In the genomic region with DNA sequence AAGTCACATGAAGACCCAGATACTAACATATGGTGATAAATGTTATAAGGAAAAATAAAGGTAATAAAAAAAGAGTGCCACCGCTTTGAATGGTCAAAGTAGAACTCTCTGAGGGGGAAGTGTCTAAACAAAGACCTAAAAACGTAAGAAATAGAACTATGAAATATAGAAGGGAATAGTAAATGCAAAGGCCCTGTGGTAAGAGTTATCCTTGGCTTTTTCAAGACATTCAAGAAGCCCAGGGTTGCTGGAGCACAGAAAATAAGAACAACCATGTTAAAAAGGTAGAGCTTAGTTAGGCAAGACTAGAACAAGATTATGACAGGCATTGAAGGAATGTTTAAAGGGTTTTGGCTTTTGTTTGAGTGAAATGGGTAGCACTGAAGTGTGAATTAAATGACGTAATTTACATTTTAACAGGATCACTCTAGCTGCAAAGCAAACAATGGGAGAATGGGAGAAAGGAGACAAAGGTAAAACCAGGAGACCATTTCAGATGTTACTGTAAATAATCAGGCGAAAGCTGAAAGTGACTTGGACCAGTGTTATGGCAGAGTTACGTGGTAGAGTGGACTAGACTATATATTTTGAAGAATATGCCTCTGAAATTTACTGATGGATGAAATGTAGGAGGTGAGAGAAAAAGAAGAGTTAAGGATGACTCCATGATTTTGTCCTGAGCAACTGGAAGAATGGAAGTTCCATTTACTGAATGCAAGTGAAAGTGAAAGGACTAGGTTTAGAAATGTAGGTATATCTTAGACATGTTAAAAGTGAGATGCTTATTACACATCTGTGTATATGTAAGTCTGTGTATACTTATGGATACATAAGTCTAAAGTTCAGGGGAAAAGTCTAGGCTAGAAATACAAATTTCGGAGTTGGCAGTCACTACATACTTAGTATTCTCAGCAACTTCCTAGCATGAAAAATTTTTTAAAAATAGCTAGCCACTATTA, we compare ENCODE assay signal across 15 cellular contexts. TPM values are rescaled to one million over a fixed set of nuclear protein-coding genes. Genes with fewer than 3 reads are reported as not detected.
A peak's percentile ranks its signal among the peaks of the same experiment; 100 is the strongest.
DNase-seq lines count a peak whose midpoint lies in the region; ATAC-seq, FAIRE-seq and TF ChIP-seq lines count a peak whose summit lies in the region.
"Had no signal": no experiment of that assay in that cellular context is flagged by ENCODE, and none has a peak within 500 bp of the region (broad histone marks: within the 10 kb centered on the region; RNA-seq: fewer than 3 reads in every experiment).

No MANE protein-coding gene starts in this region.

- no peaks in the 10 kb centered on the region for H3K9me3 ChIP-seq in ectodermal cell (ENCODE audit: control insufficient read depth, low read length)
- no peaks in the 10 kb centered on the region for H3K9me3 ChIP-seq in left lung
- peaks cover 0 to 1% (median 0%) of the 10 kb centered on the region in 12 donors for H3K9me3 ChIP-seq in heart left ventricle

- peak overlapping the region; percentile 73 for H3K27ac ChIP-seq in ectodermal cell (ENCODE audit: insufficient read depth, low read depth, low read length, poor library complexity, severe bottlenecking)
- H3K27ac ChIP-seq in left lung, result peak overlapping the region in 1 of 2 donors; percentile 42
- H3K27ac ChIP-seq in heart left ventricle, result no peak overlapping the region

- H3K27me3 ChIP-seq in ectodermal cell (ENCODE audit: control insufficient read depth, insufficient read depth, low read length, poor library complexity, severe bottlenecking) (no peaks in the 10 kb centered on the region), left lung (no peaks in the 10 kb centered on the region), heart left ventricle (no peaks in the 10 kb centered on the region)

- no peak overlapping the region for H3K4me3 ChIP-seq in ectodermal cell (ENCODE audit: insufficient read depth, low read depth, low read length)
- H3K4me3 ChIP-seq in left lung, result no peak overlapping the region
- H3K4me3 ChIP-seq in heart left ventricle, result no peak overlapping the region

- 56 to 57% methylated on average over 5 of the region's 6 CpGs for WGBS in ectodermal cell, 2 experiments
- 93 to 96% (median 95%) methylated on average over 6 of the region's 6 CpGs for WGBS in heart left ventricle, 4 donors

- peak; percentile 56; the same call in 1 of the 2 replicates for TF ChIP-seq EP300 in Ishikawa (IDR thresholded peaks at IDR 0.05; ENCODE audit: borderline replicate concordance)

- peak; percentile 80 for ATAC-seq in left lung
- ATAC-seq in HG02938 (IDR thresholded peaks at IDR 0.05; ENCODE audit: unreplicated experiment), result no peak
- no peak for ATAC-seq in heart left ventricle
- ATAC-seq: activated naive CD4-positive, alpha-beta T cell treated with anti-CD3 and anti-CD28 coated beads, Interleukin-2, amount 50 U/mL, for 72 hours had no signal

- intact Hi-C loops in left lung (cut with DNase I) (no loop called here), heart left ventricle (cut with DNase I) (no loop called here)

- TF ChIP-seq CTCF in left lung (IDR thresholded peaks at IDR 0.05), result no peak
- TF ChIP-seq CTCF in heart left ventricle (IDR thresholded peaks at IDR 0.05), result no peak

- peak; percentile 23 for FAIRE-seq in GM19239 (lab: Jason Lieb, UNC)

- DNase-seq in GM19239 (ENCODE audit: insufficient read length, low spot score) (no peak), left lung (no peak), NCI-H510A treated with DMSO at 0.1 percent for 48 hours (lab: John Stamatoyannopoulos, UW) (no peak), MV-4-11 (lab: John Stamatoyannopoulos, UW) (no peak), heart left ventricle (no peak)
- DNase-seq: activated B cell treated with CpG ODN at 0.5 μM for 24 hours; activated CD8-positive, alpha-beta memory T cell treated with anti-CD3 and anti-CD28 coated beads, Interleukin-2, amount 50 U/mL, for 4 hours; CD4-positive, alpha-beta T cell; GF-D8; HCEC 1CT; PC-3 had no signal

- H3K36me3 ChIP-seq in ectodermal cell (ENCODE audit: control insufficient read depth, insufficient read depth, low read length) (no peaks in the 10 kb centered on the region), left lung (no peaks in the 10 kb centered on the region), heart left ventricle (no peaks in the 10 kb centered on the region)

- TF ChIP-seq RAD21 in Ishikawa (IDR thresholded peaks at IDR 0.05; ENCODE audit: low read depth), result no peak

- TF ChIP-seq POLR2A in heart left ventricle (IDR thresholded peaks at IDR 0.05), result no peak

- H3K4me1 ChIP-seq in ectodermal cell (ENCODE audit: control insufficient read depth, insufficient read depth, low read length) (peaks cover 6% of the 10 kb centered on the region), left lung (peaks cover 0 to 3% of the 10 kb centered on the region in 2 donors), heart left ventricle (peaks cover 0 to 17% (median 4%) of the 10 kb centered on the region in 12 donors)

TF ChIP-seq in Ishikawa, 13 proteins besides CTCF, POLR2A, EP300 and RAD21:
- TF ChIP-seq, protein P1, sequence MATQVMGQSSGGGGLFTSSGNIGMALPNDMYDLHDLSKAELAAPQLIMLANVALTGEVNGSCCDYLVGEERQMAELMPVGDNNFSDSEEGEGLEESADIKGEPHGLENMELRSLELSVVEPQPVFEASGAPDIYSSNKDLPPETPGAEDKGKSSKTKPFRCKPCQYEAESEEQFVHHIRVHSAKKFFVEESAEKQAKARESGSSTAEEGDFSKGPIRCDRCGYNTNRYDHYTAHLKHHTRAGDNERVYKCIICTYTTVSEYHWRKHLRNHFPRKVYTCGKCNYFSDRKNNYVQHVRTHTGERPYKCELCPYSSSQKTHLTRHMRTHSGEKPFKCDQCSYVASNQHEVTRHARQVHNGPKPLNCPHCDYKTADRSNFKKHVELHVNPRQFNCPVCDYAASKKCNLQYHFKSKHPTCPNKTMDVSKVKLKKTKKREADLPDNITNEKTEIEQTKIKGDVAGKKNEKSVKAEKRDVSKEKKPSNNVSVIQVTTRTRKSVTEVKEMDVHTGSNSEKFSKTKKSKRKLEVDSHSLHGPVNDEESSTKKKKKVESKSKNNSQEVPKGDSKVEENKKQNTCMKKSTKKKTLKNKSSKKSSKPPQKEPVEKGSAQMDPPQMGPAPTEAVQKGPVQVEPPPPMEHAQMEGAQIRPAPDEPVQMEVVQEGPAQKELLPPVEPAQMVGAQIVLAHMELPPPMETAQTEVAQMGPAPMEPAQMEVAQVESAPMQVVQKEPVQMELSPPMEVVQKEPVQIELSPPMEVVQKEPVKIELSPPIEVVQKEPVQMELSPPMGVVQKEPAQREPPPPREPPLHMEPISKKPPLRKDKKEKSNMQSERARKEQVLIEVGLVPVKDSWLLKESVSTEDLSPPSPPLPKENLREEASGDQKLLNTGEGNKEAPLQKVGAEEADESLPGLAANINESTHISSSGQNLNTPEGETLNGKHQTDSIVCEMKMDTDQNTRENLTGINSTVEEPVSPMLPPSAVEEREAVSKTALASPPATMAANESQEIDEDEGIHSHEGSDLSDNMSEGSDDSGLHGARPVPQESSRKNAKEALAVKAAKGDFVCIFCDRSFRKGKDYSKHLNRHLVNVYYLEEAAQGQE (IDR thresholded peaks at IDR 0.05; ENCODE audit: low read depth), result peak; percentile 8; the same call in 1 of the 2 replicates
- TF ChIP-seq EGR1 (IDR thresholded peaks at IDR 0.05), result no peak
- TF ChIP-seq CREB1 (IDR thresholded peaks at IDR 0.05; ENCODE audit: low read depth), result no peak
- TF ChIP-seq, protein P2, sequence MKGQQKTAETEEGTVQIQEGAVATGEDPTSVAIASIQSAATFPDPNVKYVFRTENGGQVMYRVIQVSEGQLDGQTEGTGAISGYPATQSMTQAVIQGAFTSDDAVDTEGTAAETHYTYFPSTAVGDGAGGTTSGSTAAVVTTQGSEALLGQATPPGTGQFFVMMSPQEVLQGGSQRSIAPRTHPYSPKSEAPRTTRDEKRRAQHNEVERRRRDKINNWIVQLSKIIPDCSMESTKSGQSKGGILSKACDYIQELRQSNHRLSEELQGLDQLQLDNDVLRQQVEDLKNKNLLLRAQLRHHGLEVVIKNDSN (IDR thresholded peaks at IDR 0.05), result no peak
- TF ChIP-seq FOXM1 (IDR thresholded peaks at IDR 0.05; ENCODE audit: borderline replicate concordance, low read depth), result no peak
- no peak for TF ChIP-seq YY1 (IDR thresholded peaks at IDR 0.05; ENCODE audit: low read depth)
- TF ChIP-seq TAF1 (IDR thresholded peaks at IDR 0.05; ENCODE audit: low read depth), result no peak
- TF ChIP-seq TCF12 (IDR thresholded peaks at IDR 0.05; ENCODE audit: low read depth), result peak; percentile 12; the same call in 1 of the 2 replicates
- no peak for TF ChIP-seq ZBTB7A (IDR thresholded peaks at IDR 0.05; ENCODE audit: low read depth)
- peak; percentile 43; the same call in 1 of the 2 replicates for TF ChIP-seq NFIC (IDR thresholded peaks at IDR 0.05)
- TF ChIP-seq, protein P3, sequence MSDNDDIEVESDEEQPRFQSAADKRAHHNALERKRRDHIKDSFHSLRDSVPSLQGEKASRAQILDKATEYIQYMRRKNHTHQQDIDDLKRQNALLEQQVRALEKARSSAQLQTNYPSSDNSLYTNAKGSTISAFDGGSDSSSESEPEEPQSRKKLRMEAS (IDR thresholded peaks at IDR 0.05), result no peak
- TF ChIP-seq TEAD4 (IDR thresholded peaks at IDR 0.05), result peak; percentile 50; the same call in 1 of the 2 replicates
- TF ChIP-seq CEBPB (IDR thresholded peaks at IDR 0.05), result peak; percentile 75

RNA-seq across cellular contexts. Expression of a gene that starts 28.5 kb away (rescaled TPM):
- 39.1 TPM for polyA plus RNA-seq in ectodermal cell (2013, experiment 1 of 4)
- polyA plus RNA-seq in ectodermal cell (2013, experiment 2 of 4), result 34.0 TPM
- polyA plus RNA-seq in ectodermal cell (2013, experiment 3 of 4), result 31.6 TPM
- polyA plus RNA-seq in ectodermal cell (2013, experiment 4 of 4), result 31.4 TPM
- total RNA-seq in left lung (10 to 100 TPM; 24.8 to 25.9 TPM), heart left ventricle (10 to 100 TPM; 22.6 to 31.4 (median 25.8) TPM)
- 10 to 100 TPM in 1 of 2 donors, 1 to 10 TPM in 1; 5.9 to 28.1 TPM for polyA plus RNA-seq in heart left ventricle
